8 cellular contexts compared by ENCODE assay signal in the genomic region with DNA sequence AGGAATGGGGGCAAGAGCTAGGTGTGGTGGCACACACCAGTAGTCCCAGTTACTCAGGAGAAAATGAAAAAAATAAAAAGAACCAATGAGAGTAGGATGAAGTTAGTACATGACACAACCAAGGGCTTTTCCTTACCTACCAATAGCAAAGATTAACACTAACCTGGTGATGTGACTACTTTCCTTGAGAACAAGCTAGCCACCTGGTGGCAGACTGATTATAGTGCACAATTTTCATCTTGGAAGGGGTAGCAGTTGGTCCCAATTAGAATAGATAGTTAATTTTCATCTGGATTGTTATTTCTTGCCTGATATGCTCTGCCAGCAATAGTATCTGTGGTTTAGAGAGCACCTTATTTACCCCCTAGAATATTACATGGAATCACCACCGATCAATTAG.
A peak's percentile ranks its signal among the peaks of the same experiment; 100 is the strongest.
DNase-seq lines count a peak whose midpoint lies in the region; ATAC-seq and TF ChIP-seq lines count a peak whose summit lies in the region.
"Had no signal": no experiment of that assay in that cellular context is flagged by ENCODE, and none has a peak within 500 bp of the region (broad histone marks: within the 10 kb centered on the region; RNA-seq: fewer than 3 reads in every experiment).

No MANE protein-coding gene starts in this region.

- H3K27me3 Mint-ChIP-seq in activated naive CD8-positive, alpha-beta T cell treated with anti-CD3 and anti-CD28 coated beads, Interleukin-2, amount 50 U/mL, for 24 hours: no peaks in the 10 kb centered on the region

- no peaks in the 10 kb centered on the region for H3K36me3 Mint-ChIP-seq in activated naive CD8-positive, alpha-beta T cell treated with anti-CD3 and anti-CD28 coated beads, Interleukin-2, amount 50 U/mL, for 24 hours (ENCODE audit: low read depth)

- H3K9ac ChIP-seq in colonic mucosa (ENCODE audit: low read depth in 2 of 2, low read length in 2 of 2): no peak overlapping the region

- no peak overlapping the region for H3K4me3 Mint-ChIP-seq in activated naive CD8-positive, alpha-beta T cell treated with anti-CD3 and anti-CD28 coated beads, Interleukin-2, amount 50 U/mL, for 24 hours

- intact Hi-C loops in colonic mucosa (cut with DNase I): no loop called here

- in situ Hi-C loops in GM13977 (cut with MboI; ENCODE audit: low pct_unique_long_range_greater_than_20kb, low sequenced_read_pairs, unreplicated experiment): no loop called here

- H3K9me3 ChIP-seq in colonic mucosa: no peaks in the 10 kb centered on the region

- H3K4me1 Mint-ChIP-seq in activated naive CD8-positive, alpha-beta T cell treated with anti-CD3 and anti-CD28 coated beads, Interleukin-2, amount 50 U/mL, for 24 hours: no peaks in the 10 kb centered on the region

- TF ChIP-seq CTCF in GM13977 (IDR thresholded peaks at IDR 0.05; ENCODE audit: extremely low read depth, insufficient read depth, missing control alignments) (peak; percentile 46), colonic mucosa (IDR thresholded peaks at IDR 0.05) (no peak)

- no peak overlapping the region for H3K27ac ChIP-seq in colonic mucosa

- ATAC-seq in HG03066 (IDR thresholded peaks at IDR 0.05; ENCODE audit: low read depth, unreplicated experiment): peak; percentile 73
- no peak for ATAC-seq in activated naive CD8-positive, alpha-beta T cell treated with anti-CD3 and anti-CD28 coated beads, Interleukin-2, amount 50 U/mL, for 24 hours

- H3K27ac Mint-ChIP-seq in activated naive CD8-positive, alpha-beta T cell treated with anti-CD3 and anti-CD28 coated beads, Interleukin-2, amount 50 U/mL, for 24 hours: no peak overlapping the region

- H3K36me3 ChIP-seq in colonic mucosa: no peaks in the 10 kb centered on the region

- no peaks in the 10 kb centered on the region for H3K4me1 ChIP-seq in colonic mucosa

- peak; percentile 12 for DNase-seq in GM13977 (ENCODE audit: low spot score)
- peak; percentile 17 for DNase-seq in SKM-1 (lab: John Stamatoyannopoulos, UW; ENCODE audit: unreplicated experiment)
- peak; percentile 12 for DNase-seq in myocyte (ENCODE audit: low read depth)
- DNase-seq in colonic mucosa: no peak
- no peak for DNase-seq in activated naive CD8-positive, alpha-beta T cell treated with anti-CD3 and anti-CD28 coated beads, Interleukin-2, amount 50 U/mL, for 24 hours
- DNase-seq in stimulated activated CD4-positive, alpha-beta T cell treated with anti-CD3 and anti-CD28 coated beads, Interleukin-4, amount 100 ng/mL, for 4 hours: no peak
- DNase-seq: activated CD4-positive, CD25-positive, alpha-beta regulatory T cell had no signal

- no peaks in the 10 kb centered on the region for H3K27me3 ChIP-seq in colonic mucosa

- no peak overlapping the region for H3K4me3 ChIP-seq in colonic mucosa

- peaks cover 7% of the 10 kb centered on the region for H3K9me3 Mint-ChIP-seq in activated naive CD8-positive, alpha-beta T cell treated with anti-CD3 and anti-CD28 coated beads, Interleukin-2, amount 50 U/mL, for 24 hours

Comparison
In these comparisons a context has a peak if more than half of its experiments do, and no peak if none do; other contexts are left out.
1. DNase-seq: peak in GM13977 (single experiment), SKM-1 (single experiment) and myocyte (single experiment); none in colonic mucosa (single experiment), activated naive CD8-positive, alpha-beta T cell treated with anti-CD3 and anti-CD28 coated beads, Interleukin-2, amount 50 U/mL, for 24 hours (single experiment) and stimulated activated CD4-positive, alpha-beta T cell treated with anti-CD3 and anti-CD28 coated beads, Interleukin-4, amount 100 ng/mL, for 4 hours (0 of 2).